ENCODE assay signal across 8 cellular contexts in the genomic region with DNA sequence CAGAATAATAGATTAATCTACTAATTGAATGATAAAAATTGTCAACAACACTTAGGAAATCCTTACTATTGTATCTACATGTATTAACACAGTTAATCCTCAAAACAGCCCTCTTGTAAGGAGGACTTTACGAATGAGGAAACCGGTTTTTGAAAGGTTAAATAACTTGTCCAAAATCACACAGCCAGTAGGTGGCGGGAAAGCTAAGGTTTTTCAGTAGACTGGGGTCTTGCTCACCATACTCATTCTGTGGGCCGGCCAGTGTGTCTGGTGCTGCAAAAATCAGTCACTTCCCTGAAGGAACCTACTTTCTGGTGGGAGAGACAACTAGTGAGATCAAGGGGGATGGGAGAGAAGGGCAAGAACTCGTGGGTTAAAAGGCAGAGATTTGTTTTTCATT.
DNase-seq lines count a peak whose midpoint lies in the region; TF ChIP-seq lines count a peak whose summit lies in the region.

No MANE protein-coding gene starts in this region.

- peak overlapping the region; percentile 50 for H3K4me3 ChIP-seq in Loucy (ENCODE audit: low read length, poor library complexity, severe bottlenecking)
- H3K4me3 ChIP-seq in coronary artery = no peak overlapping the region

- H3K36me3 Mint-ChIP-seq in T-helper 2 cell treated with Interferon-gamma antibody and Interleukin-4, amounts not matched to agents 5 μg/mL and 100 μg/mL, for 36 hours (ENCODE audit: low read depth) = peaks cover 46% of the 10 kb centered on the region

- H3K4me2 ChIP-seq in Loucy (ENCODE audit: low read depth, low read length, poor library complexity, severe bottlenecking) = peak overlapping the region; percentile 68

- DNase-seq in NCI-H2196 (lab: John Stamatoyannopoulos, UW; ENCODE audit: unreplicated experiment) = peak; percentile 39
- DNase-seq in NCI-H2196 treated with DMSO at 0.1 percent for 48 hours (lab: John Stamatoyannopoulos, UW; ENCODE audit: unreplicated experiment) = no peak
- DNase-seq in astrocyte of the hippocampus (ENCODE audit: low read depth, low spot score) = peak; percentile 62
- peak; percentile 16 for DNase-seq in midbrain (lab: John Stamatoyannopoulos, UW)
- no peak for DNase-seq in coronary artery (ENCODE audit: low spot score)
- no peak for DNase-seq in T-helper 2 cell treated with Interferon-gamma antibody and Interleukin-4, amounts not matched to agents 5 μg/mL and 100 μg/mL, for 36 hours (ENCODE audit: low spot score)
- no peak for DNase-seq in middle frontal gyrus (ENCODE audit: extremely low spot score, low spot score)

- H3K27me3 ChIP-seq in Loucy (ENCODE audit: insufficient read depth, low read length, poor library complexity, severe bottlenecking) = no peaks in the 10 kb centered on the region

- H3K27ac Mint-ChIP-seq in T-helper 2 cell treated with Interferon-gamma antibody and Interleukin-4, amounts not matched to agents 5 μg/mL and 100 μg/mL, for 36 hours = no peak overlapping the region

- H3K9me3 Mint-ChIP-seq in T-helper 2 cell treated with Interferon-gamma antibody and Interleukin-4, amounts not matched to agents 5 μg/mL and 100 μg/mL, for 36 hours = no peaks in the 10 kb centered on the region

- no peaks in the 10 kb centered on the region for H3K9me3 ChIP-seq in Loucy (ENCODE audit: insufficient read depth, low read depth, low read length)

- peak overlapping the region; percentile 35 for H3K9ac ChIP-seq in Loucy (ENCODE audit: low read depth, low read length, poor library complexity, severe bottlenecking)

- no peaks in the 10 kb centered on the region for H3K27me3 Mint-ChIP-seq in T-helper 2 cell treated with Interferon-gamma antibody and Interleukin-4, amounts not matched to agents 5 μg/mL and 100 μg/mL, for 36 hours (ENCODE audit: low read depth)

- H3F3A ChIP-seq in Loucy (ENCODE audit: low read depth) = no peaks in the 10 kb centered on the region

- no peak overlapping the region for H2AFZ ChIP-seq in Loucy (ENCODE audit: low read length)

- no peaks in the 10 kb centered on the region for H3K9me2 ChIP-seq in Loucy (replicated peaks; ENCODE audit: low read depth, low read length)

- H3K27ac ChIP-seq in coronary artery = no peak overlapping the region

- no peak overlapping the region for H3K4me3 Mint-ChIP-seq in T-helper 2 cell treated with Interferon-gamma antibody and Interleukin-4, amounts not matched to agents 5 μg/mL and 100 μg/mL, for 36 hours

- peaks cover 49% of the 10 kb centered on the region for H3K4me1 ChIP-seq in Loucy (ENCODE audit: insufficient read depth, low read length, poor library complexity, severe bottlenecking)

- H3K4me1 Mint-ChIP-seq in T-helper 2 cell treated with Interferon-gamma antibody and Interleukin-4, amounts not matched to agents 5 μg/mL and 100 μg/mL, for 36 hours (ENCODE audit: low read depth) = peaks cover 32% of the 10 kb centered on the region

- peak; percentile 71 for TF ChIP-seq CTCF in Loucy (conservative IDR thresholded peaks at IDR 0.05; ENCODE audit: low read length)
- TF ChIP-seq CTCF in coronary artery (IDR thresholded peaks at IDR 0.05) = no peak

- no peaks in the 10 kb centered on the region for H3K36me3 ChIP-seq in Loucy (ENCODE audit: insufficient read depth, low read length)

- H3K79me2 ChIP-seq in Loucy (ENCODE audit: insufficient read depth, low read length) = peaks cover 51% of the 10 kb centered on the region

- no peaks in the 10 kb centered on the region for H4K20me1 ChIP-seq in Loucy (ENCODE audit: insufficient read depth, low read length, poor library complexity, severe bottlenecking)

Comparison
In these comparisons a context has a peak if more than half of its experiments do, and no peak if none do; other contexts are left out.
1. DNase-seq: peak in NCI-H2196 (single experiment), astrocyte of the hippocampus (single experiment) and midbrain (single experiment); none in NCI-H2196 treated with DMSO at 0.1 percent for 48 hours (single experiment), coronary artery (single experiment), T-helper 2 cell treated with Interferon-gamma antibody and Interleukin-4, amounts not matched to agents 5 μg/mL and 100 μg/mL, for 36 hours (single experiment) and middle frontal gyrus (single experiment).